Comparison of ENCODE assay signal across 12 cellular contexts in genomic region chr3:38227989-38228388, GRCh38. TPM values are rescaled to one million over a fixed set of nuclear protein-coding genes. Genes with fewer than 3 reads are reported as not detected.
DNase-seq lines count a peak whose midpoint lies in the region; ATAC-seq, FAIRE-seq and TF ChIP-seq lines count a peak whose summit lies in the region.
"Had no signal": no experiment of that assay in that cellular context is flagged by ENCODE, and none has a peak within 500 bp of the region (broad histone marks: within the 10 kb centered on the region; RNA-seq: fewer than 3 reads in every experiment).

No MANE protein-coding gene starts in this region.

- H3K27me3 ChIP-seq in bronchial epithelial cell (ENCODE audit: control insufficient read depth, insufficient read depth, low read length) (no peaks in the 10 kb centered on the region), lower lobe of right lung (ENCODE audit: low read depth) (no peaks in the 10 kb centered on the region)
- H3K27me3 ChIP-seq: stomach had no signal

- FAIRE-seq in bronchial epithelial cell (lab: Jason Lieb, UNC) = no peak
- FAIRE-seq: D721Med had no signal

- H3K36me3 ChIP-seq in bronchial epithelial cell (ENCODE audit: control insufficient read depth, insufficient read depth, low read length) (peaks cover 9% of the 10 kb centered on the region), lower lobe of right lung (peaks cover 58% of the 10 kb centered on the region)

- no peak for TF ChIP-seq CTCF in bronchial epithelial cell (IDR thresholded peaks at IDR 0.05; ENCODE audit: insufficient read depth, low read length, severe bottlenecking)
- TF ChIP-seq CTCF in lower lobe of right lung (IDR thresholded peaks at IDR 0.05) = no peak

- H3K27ac ChIP-seq in lower lobe of right lung = peak overlapping the region; percentile 15
- H3K27ac ChIP-seq: stomach had no signal

- DNase-seq in AML-193 (lab: John Stamatoyannopoulos, UW) (peak; percentile 15 to 19), bronchial epithelial cell (ENCODE audit: low read depth) (peak; percentile 74), lower lobe of right lung (no peak), activated gamma-delta T cell treated with Interleukin-2 at 50 U/mL for 16 hours (no peak), anterior cingulate cortex (lab: John Stamatoyannopoulos, UW) (no peak), posterior vena cava (ENCODE audit: low spot score) (no peak)
- DNase-seq: activated B cell treated with CpG ODN at 0.5 μM for 24 hours, NCI-H1930, stomach had no signal

- TF ChIP-seq EP300 in Ishikawa (IDR thresholded peaks at IDR 0.05; ENCODE audit: borderline replicate concordance) = no peak

- intact Hi-C loops in lower lobe of right lung (cut with DNase I) (no loop called here), posterior vena cava (cut with DNase I) (no loop called here)

- no peaks in the 10 kb centered on the region for H3K9me3 ChIP-seq in lower lobe of right lung
- H3K9me3 ChIP-seq: stomach had no signal

- no peak for TF ChIP-seq RAD21 in Ishikawa (IDR thresholded peaks at IDR 0.05; ENCODE audit: low read depth)

- H3K4me3 ChIP-seq in bronchial epithelial cell (ENCODE audit: low read depth, low read length) = no peak overlapping the region
- no peak overlapping the region for H3K4me3 ChIP-seq in lower lobe of right lung
- H3K4me3 ChIP-seq: stomach had no signal

- H3K4me1 ChIP-seq in lower lobe of right lung = peaks cover 3% of the 10 kb centered on the region

- peak; percentile 85 to 90 for ATAC-seq in lower lobe of right lung
- no peak for ATAC-seq in HG02938 (IDR thresholded peaks at IDR 0.05; ENCODE audit: unreplicated experiment)

TF ChIP-seq in Ishikawa, 13 proteins besides CTCF, POLR2A, EP300 and RAD21:
- peak; percentile 91 for TF ChIP-seq CEBPB (IDR thresholded peaks at IDR 0.05)
- no peak for TF ChIP-seq EGR1 (IDR thresholded peaks at IDR 0.05)

RNA-seq across cellular contexts. Expression of gene SLC22A13, which starts 37.6 kb away (rescaled TPM):
- 0.77 and 0.79 TPM in 2 replicates for total RNA-seq in bronchial epithelial cell
- 0.32 TPM for total RNA-seq in lower lobe of right lung
- under 1 TPM; 0.32 to 0.48 TPM for total RNA-seq in posterior vena cava

RNA-seq across cellular contexts. Expression of gene SLC22A14, which starts 54.1 kb away (rescaled TPM):
- 0.26 and 0.64 TPM in 2 replicates for total RNA-seq in bronchial epithelial cell
- total RNA-seq in lower lobe of right lung = not detected
- under 1 TPM in 1 of 2 donors, not detected in 1; 0.38 TPM for total RNA-seq in posterior vena cava
- total RNA-seq: stomach had no signal

Comparison
In these comparisons a context has a peak if more than half of its experiments do, and no peak if none do; other contexts are left out.
1. DNase-seq: peak in AML-193 (2 of 2) and bronchial epithelial cell (single experiment); none in lower lobe of right lung (single experiment), activated gamma-delta T cell treated with Interleukin-2 at 50 U/mL for 16 hours (single experiment), anterior cingulate cortex (0 of 58) and posterior vena cava (single experiment).